9 cellular contexts compared by ENCODE assay signal in the genomic region with DNA sequence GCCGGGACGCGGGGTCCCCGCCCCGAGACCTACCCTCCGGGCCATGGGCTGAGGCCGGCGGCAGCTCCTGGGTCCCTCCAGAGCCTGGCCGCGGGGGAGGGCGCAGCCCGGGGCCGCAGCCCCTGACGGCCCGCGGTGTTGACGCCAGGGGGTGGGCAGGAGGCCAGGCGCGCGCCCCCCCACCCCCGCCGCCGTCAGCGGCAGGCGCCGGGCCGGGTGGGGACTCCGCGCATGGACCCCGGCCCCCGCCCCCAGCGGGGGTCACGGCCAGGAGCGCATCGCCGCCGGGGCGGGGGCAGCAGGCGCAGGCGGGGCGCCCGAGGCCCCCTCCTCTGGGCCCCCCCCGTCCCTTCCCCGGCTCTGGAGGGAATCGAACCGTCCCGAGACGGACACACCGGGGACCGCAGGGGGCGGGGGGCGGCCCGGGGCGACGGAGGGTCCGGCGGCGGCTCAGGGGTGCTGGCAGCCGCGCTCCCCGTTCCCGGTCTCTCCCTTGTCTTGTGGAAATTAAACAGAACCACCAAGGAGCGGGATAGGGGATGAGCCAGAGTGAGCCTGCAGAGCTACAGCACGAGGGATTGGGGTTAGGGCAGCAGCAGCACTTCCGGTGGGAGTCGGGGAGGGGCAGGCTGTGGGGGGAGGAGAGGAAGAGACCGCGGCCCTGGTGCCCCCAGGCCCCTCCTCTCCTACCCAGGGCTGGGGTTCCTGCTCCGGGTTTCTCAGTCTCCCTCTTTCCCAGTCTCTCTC. TPM values are rescaled to one million over a fixed set of nuclear protein-coding genes. Genes with fewer than 3 reads are reported as not detected.
DNase-seq lines count a peak whose midpoint lies in the region; ATAC-seq and TF ChIP-seq lines count a peak whose summit lies in the region.
"Had no signal": no experiment of that assay in that cellular context is flagged by ENCODE, and none has a peak within 500 bp of the region (broad histone marks: within the 10 kb centered on the region; RNA-seq: fewer than 3 reads in every experiment).

A gene (minus strand): TSS at position 491 of the 747 bp plus-strand sequence. CDS start 446 bp downstream, at position 45.

- H3K9me3 ChIP-seq in iPS-18c (ENCODE audit: control insufficient read depth, insufficient read depth, low read length) (no peaks in the 10 kb centered on the region), suprapubic skin (no peaks in the 10 kb centered on the region)

- intact Hi-C loops in activated T-helper 2 cell treated with anti-CD3 and anti-CD28 coated beads, Interferon-gamma antibody, Interleukin-2, Interleukin-4, amounts not matched to agents 10 μg/mL and 5 μg/mL and 100 μg/mL, durations not matched to agents 14 hours and 24 hours and 36 hours (cut with micrococcal nuclease), result no loop called here

- H3K27me3 ChIP-seq in suprapubic skin, result peaks cover 100% of the 10 kb centered on the region

- H3K27ac Mint-ChIP-seq in activated T-helper 2 cell treated with anti-CD3 and anti-CD28 coated beads, Interferon-gamma antibody, Interleukin-2, Interleukin-4, amounts not matched to agents 10 μg/mL and 5 μg/mL and 100 μg/mL, durations not matched to agents 14 hours and 24 hours and 36 hours, result no peak within 1 kb of the TSS

- H3K36me3 Mint-ChIP-seq in activated T-helper 2 cell treated with anti-CD3 and anti-CD28 coated beads, Interferon-gamma antibody, Interleukin-2, Interleukin-4, amounts not matched to agents 10 μg/mL and 5 μg/mL and 100 μg/mL, durations not matched to agents 14 hours and 24 hours and 36 hours (ENCODE audit: low read depth), result no peaks in the 10 kb centered on the region

- TF ChIP-seq POLR2A in suprapubic skin (IDR thresholded peaks at IDR 0.05), result no peak

- H3K4me1 Mint-ChIP-seq in activated T-helper 2 cell treated with anti-CD3 and anti-CD28 coated beads, Interferon-gamma antibody, Interleukin-2, Interleukin-4, amounts not matched to agents 10 μg/mL and 5 μg/mL and 100 μg/mL, durations not matched to agents 14 hours and 24 hours and 36 hours (ENCODE audit: low read depth), result peaks cover 12% of the 10 kb centered on the region

- peak within 1 kb of the TSS; percentile 56 for H3K4me3 ChIP-seq in iPS-18c (ENCODE audit: insufficient read depth, low read depth, low read length)
- peak within 1 kb of the TSS; percentile 55 for H3K4me3 ChIP-seq in suprapubic skin

- no peak for ATAC-seq in omental fat pad (ENCODE audit: low FRiP score)

- in situ Hi-C loops in GM13976 (cut with MboI; ENCODE audit: low sequenced_read_pairs, unreplicated experiment), result loop anchor here (10.0 kb wide), 1 partner anchor 124 kb away; no protein-coding TSS in a partner anchor

- 2% methylated on average over 25 of the region's 69 CpGs for WGBS in suprapubic skin

- peaks cover 3% of the 10 kb centered on the region for H3K36me3 ChIP-seq in suprapubic skin

- peaks cover 75% of the 10 kb centered on the region for H3K27me3 Mint-ChIP-seq in activated T-helper 2 cell treated with anti-CD3 and anti-CD28 coated beads, Interferon-gamma antibody, Interleukin-2, Interleukin-4, amounts not matched to agents 10 μg/mL and 5 μg/mL and 100 μg/mL, durations not matched to agents 14 hours and 24 hours and 36 hours (ENCODE audit: low read depth)

- peak within 1 kb of the TSS; percentile 54 for H3K4me3 Mint-ChIP-seq in activated T-helper 2 cell treated with anti-CD3 and anti-CD28 coated beads, Interferon-gamma antibody, Interleukin-2, Interleukin-4, amounts not matched to agents 10 μg/mL and 5 μg/mL and 100 μg/mL, durations not matched to agents 14 hours and 24 hours and 36 hours (ENCODE audit: low read depth)

- DNase-seq in NCI-H2227 (lab: John Stamatoyannopoulos, UW; ENCODE audit: unreplicated experiment) (peak; percentile 47), NCI-H2227 treated with DMSO at 0.1 percent for 48 hours (lab: John Stamatoyannopoulos, UW) (no peak), suprapubic skin (ENCODE audit: low spot score in 2 of 2) (no peak), GM13976 (ENCODE audit: low spot score) (no peak), omental fat pad (ENCODE audit: low spot score) (no peak)
- DNase-seq in activated T-helper 2 cell treated with anti-CD3 and anti-CD28 coated beads, Interferon-gamma antibody, Interleukin-2, Interleukin-4, amounts not matched to agents 10 μg/mL and 5 μg/mL and 100 μg/mL, durations not matched to agents 14 hours and 24 hours and 36 hours (ENCODE audit: low spot score), result no peak
- no peak for DNase-seq in activated CD4-positive, alpha-beta T cell treated with anti-CD3 and anti-CD28 coated beads for 48 hours

- no peak for TF ChIP-seq CTCF in suprapubic skin (IDR thresholded peaks at IDR 0.05)
- no peak for TF ChIP-seq CTCF in GM13976 (IDR thresholded peaks at IDR 0.05; ENCODE audit: borderline replicate concordance, control extremely low read depth, extremely low read depth, insufficient read depth, missing control alignments)
- no peak for TF ChIP-seq CTCF in omental fat pad (IDR thresholded peaks at IDR 0.05)

- no peak for TF ChIP-seq EP300 in suprapubic skin (IDR thresholded peaks at IDR 0.05)

- no peaks in the 10 kb centered on the region for H3K9me3 Mint-ChIP-seq in activated T-helper 2 cell treated with anti-CD3 and anti-CD28 coated beads, Interferon-gamma antibody, Interleukin-2, Interleukin-4, amounts not matched to agents 10 μg/mL and 5 μg/mL and 100 μg/mL, durations not matched to agents 14 hours and 24 hours and 36 hours

- H3K27ac ChIP-seq in suprapubic skin, result no peak within 1 kb of the TSS

- peaks cover 32% of the 10 kb centered on the region for H3K4me1 ChIP-seq in suprapubic skin

RNA-seq across cellular contexts. Expression of the gene that starts here (rescaled TPM):
- total RNA-seq in activated T-helper 2 cell treated with anti-CD3 and anti-CD28 coated beads, Interferon-gamma antibody, Interleukin-2, Interleukin-4, amounts not matched to agents 10 μg/mL and 5 μg/mL and 100 μg/mL, durations not matched to agents 14 hours and 24 hours and 36 hours, result 0.16 TPM in 1 of 2 replicates, not detected in the other
- total RNA-seq in suprapubic skin (1 to 10 TPM; 1.6 to 5.5 (median 3.1) TPM), omental fat pad (10 to 100 TPM in 2 of 4 donors, 1 to 10 TPM in 2; 7.3 to 17.2 (median 11.6) TPM)
- total RNA-seq: T-helper 1 cell treated with Interleukin-12 subunit alpha and Interleukin-12 subunit beta and Interleukin-4 antibody, amounts not matched to agents 30 ng/mL and 1 ng/mL, for 36 hours had no signal
